Comparison of ENCODE assay signal across 11 cellular contexts in the genomic region with DNA sequence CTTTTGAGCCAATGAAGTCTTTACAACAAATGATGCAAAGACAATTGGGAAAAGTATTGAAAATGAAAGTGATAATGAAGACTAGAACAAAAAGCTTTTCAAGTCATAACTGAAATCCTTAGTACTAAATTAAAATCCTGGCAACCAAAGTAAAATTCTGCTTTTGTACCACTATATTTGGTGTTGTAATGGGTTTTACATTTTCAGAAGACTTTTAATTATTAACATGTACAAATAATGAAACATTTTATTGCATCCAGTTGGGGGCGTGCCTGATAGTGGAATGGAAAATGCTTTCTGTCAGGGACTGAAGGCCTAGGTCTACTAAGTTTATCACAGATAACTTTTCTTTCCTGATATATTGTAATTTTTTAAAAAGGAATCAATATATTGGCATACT.
DNase-seq lines count a peak whose midpoint lies in the region; ATAC-seq and TF ChIP-seq lines count a peak whose summit lies in the region.
"Had no signal": no experiment of that assay in that cellular context is flagged by ENCODE, and none has a peak within 500 bp of the region (broad histone marks: within the 10 kb centered on the region; RNA-seq: fewer than 3 reads in every experiment).

No MANE protein-coding gene starts in this region.

- no peaks in the 10 kb centered on the region for H3K27me3 ChIP-seq in osteoblast (ENCODE audit: insufficient read depth, low read length)
- no peaks in the 10 kb centered on the region for H3K27me3 ChIP-seq in naive thymus-derived CD4-positive, alpha-beta T cell (ENCODE audit: control insufficient read depth in 2 of 2, insufficient read depth in 2 of 2, low read length in 2 of 2)
- H3K27me3 ChIP-seq: ascending aorta had no signal

- H3K4me1 Mint-ChIP-seq in naive thymus-derived CD4-positive, alpha-beta T cell = peaks cover 0 to 8% (median 3%) of the 10 kb centered on the region in 7 donors

- H3K9me3 ChIP-seq in osteoblast (ENCODE audit: low read depth, low read length) = no peaks in the 10 kb centered on the region
- H3K9me3 ChIP-seq in naive thymus-derived CD4-positive, alpha-beta T cell (ENCODE audit: control insufficient read depth in 2 of 3, low read length in 3 of 3) = no peaks in the 10 kb centered on the region
- H3K9me3 ChIP-seq: ascending aorta had no signal

- H3K9me3 Mint-ChIP-seq in naive thymus-derived CD4-positive, alpha-beta T cell = no peaks in the 10 kb centered on the region
- H3K9me3 Mint-ChIP-seq: stimulated activated naive CD8-positive, alpha-beta T cell treated with anti-CD3 and anti-CD28 coated beads, Interleukin-15, Interleukin-2, amounts not matched to agents 100 ng/mL and 50 ng/mL, for 24 hours had no signal

- no peaks in the 10 kb centered on the region for H3K79me2 ChIP-seq in osteoblast (ENCODE audit: insufficient read depth, low read length)

- no peak for ATAC-seq in naive thymus-derived CD4-positive, alpha-beta T cell
- ATAC-seq in GM18517 (IDR thresholded peaks at IDR 0.05; ENCODE audit: unreplicated experiment) (no peak), HG03571 (IDR thresholded peaks at IDR 0.05; ENCODE audit: unreplicated experiment) (no peak)

- POLR2A ChIA-PET in naive thymus-derived CD4-positive, alpha-beta T cell (lab: Charles Lee) = no interaction called here

- H3K36me3 Mint-ChIP-seq in naive thymus-derived CD4-positive, alpha-beta T cell = peaks cover 4 to 42% (median 15%) of the 10 kb centered on the region in 5 donors

- H3K4me2 ChIP-seq in osteoblast (ENCODE audit: insufficient read depth, low read length) = no peak overlapping the region

- in situ Hi-C loops in GM13977 (cut with MboI; ENCODE audit: low pct_unique_long_range_greater_than_20kb, low sequenced_read_pairs, unreplicated experiment) = loop anchor here (25.0 kb wide), 2 partner anchors 392 to 917 kb away; no protein-coding TSS in a partner anchor

- DNase-seq in GM13977 (ENCODE audit: low spot score) (no peak), LNCaP clone FGC (ENCODE audit: low read depth) (no peak), cardiac fibroblast (ENCODE audit: low read depth in 2 of 2) (peak; percentile 14 to 21), osteoblast (ENCODE audit: insufficient read length, low spot score, missing footprints) (no peak), NK-92 (lab: John Stamatoyannopoulos, UW; ENCODE audit: unreplicated experiment) (no peak)
- DNase-seq in naive thymus-derived CD4-positive, alpha-beta T cell = no peak
- DNase-seq: NCI-H146 had no signal

- H4K20me1 ChIP-seq in osteoblast (ENCODE audit: insufficient read depth, low read length) = no peaks in the 10 kb centered on the region

- H3K27me3 Mint-ChIP-seq in naive thymus-derived CD4-positive, alpha-beta T cell = no peaks in the 10 kb centered on the region
- H3K27me3 Mint-ChIP-seq: stimulated activated naive CD8-positive, alpha-beta T cell treated with anti-CD3 and anti-CD28 coated beads, Interleukin-15, Interleukin-2, amounts not matched to agents 100 ng/mL and 50 ng/mL, for 24 hours had no signal

- CTCF ChIA-PET in naive thymus-derived CD4-positive, alpha-beta T cell (lab: Charles Lee) = interaction anchor here (4.0 kb wide), 1 partner anchor 954 kb away, joined by 20 read pairs; no protein-coding TSS in a partner anchor

- no peak overlapping the region for H3K27ac Mint-ChIP-seq in naive thymus-derived CD4-positive, alpha-beta T cell
- H3K27ac Mint-ChIP-seq: stimulated activated naive CD8-positive, alpha-beta T cell treated with anti-CD3 and anti-CD28 coated beads, Interleukin-15, Interleukin-2, amounts not matched to agents 100 ng/mL and 50 ng/mL, for 24 hours had no signal

- H2AFZ ChIP-seq in osteoblast (ENCODE audit: low read length) = no peak overlapping the region

- intact Hi-C loops in naive thymus-derived CD4-positive, alpha-beta T cell (cut with micrococcal nuclease) = loop anchor here in 1 of 2 donors (1.0 to 2.0 kb wide), 2 partner anchors 64 to 506 kb away; a partner anchor contains a TSS

- H3K4me3 Mint-ChIP-seq in naive thymus-derived CD4-positive, alpha-beta T cell = no peak overlapping the region
- H3K4me3 Mint-ChIP-seq: stimulated activated naive CD8-positive, alpha-beta T cell treated with anti-CD3 and anti-CD28 coated beads, Interleukin-15, Interleukin-2, amounts not matched to agents 100 ng/mL and 50 ng/mL, for 24 hours had no signal

- no peaks in the 10 kb centered on the region for H3K4me1 ChIP-seq in osteoblast (ENCODE audit: insufficient read depth, low read length)
- H3K4me1 ChIP-seq in naive thymus-derived CD4-positive, alpha-beta T cell (ENCODE audit: control insufficient read depth in 2 of 2, insufficient read depth in 2 of 2, low read length in 2 of 2) = no peaks in the 10 kb centered on the region
- H3K4me1 ChIP-seq: ascending aorta had no signal

- no peak overlapping the region for H3K27ac ChIP-seq in osteoblast (ENCODE audit: low read depth, low read length)
- H3K27ac ChIP-seq in naive thymus-derived CD4-positive, alpha-beta T cell (ENCODE audit: low read depth, low read length) = no peak overlapping the region
- H3K27ac ChIP-seq: ascending aorta had no signal

- H3K4me3 ChIP-seq in LNCaP clone FGC (ENCODE audit: low read depth, low read length) (no peak overlapping the region), cardiac fibroblast (replicated peaks in 1 of 2; ENCODE audit: low read depth in 2 of 2, low read length in 2 of 2) (no peak overlapping the region), osteoblast (ENCODE audit: insufficient read depth, low read length) (no peak overlapping the region)
- no peak overlapping the region for H3K4me3 ChIP-seq in naive thymus-derived CD4-positive, alpha-beta T cell (ENCODE audit: low read length)
- H3K4me3 ChIP-seq: ascending aorta had no signal

- H3K36me3 ChIP-seq in osteoblast (ENCODE audit: insufficient read depth, low read length) = peaks cover 4% of the 10 kb centered on the region
- H3K36me3 ChIP-seq in naive thymus-derived CD4-positive, alpha-beta T cell (ENCODE audit: control insufficient read depth in 2 of 3, insufficient read depth in 3 of 3, low read length in 3 of 3) = peaks cover 0 to 1% (median 0%) of the 10 kb centered on the region in 3 experiments

- TF ChIP-seq CTCF in GM13977 (IDR thresholded peaks at IDR 0.05; ENCODE audit: extremely low read depth, insufficient read depth, missing control alignments) = peak; percentile 37
- TF ChIP-seq CTCF in LNCaP clone FGC (IDR thresholded peaks at IDR 0.05; ENCODE audit: control insufficient read depth, extremely low read depth, insufficient read depth) = peak; percentile 57
- TF ChIP-seq CTCF in cardiac fibroblast (IDR thresholded peaks at IDR 0.05; ENCODE audit: low read depth, low read length) = no peak
- peak; percentile 26 for TF ChIP-seq CTCF in osteoblast (IDR thresholded peaks at IDR 0.05; ENCODE audit: extremely low read depth, low read depth, low read length)

Comparison
In these comparisons a context has a peak if more than half of its experiments do, and no peak if none do; other contexts are left out.
1. DNase-seq: peak in cardiac fibroblast (2 of 2); none in GM13977 (single experiment), LNCaP clone FGC (single experiment), osteoblast (single experiment), naive thymus-derived CD4-positive, alpha-beta T cell (0 of 9) and NK-92 (single experiment).